In the genomic region with DNA sequence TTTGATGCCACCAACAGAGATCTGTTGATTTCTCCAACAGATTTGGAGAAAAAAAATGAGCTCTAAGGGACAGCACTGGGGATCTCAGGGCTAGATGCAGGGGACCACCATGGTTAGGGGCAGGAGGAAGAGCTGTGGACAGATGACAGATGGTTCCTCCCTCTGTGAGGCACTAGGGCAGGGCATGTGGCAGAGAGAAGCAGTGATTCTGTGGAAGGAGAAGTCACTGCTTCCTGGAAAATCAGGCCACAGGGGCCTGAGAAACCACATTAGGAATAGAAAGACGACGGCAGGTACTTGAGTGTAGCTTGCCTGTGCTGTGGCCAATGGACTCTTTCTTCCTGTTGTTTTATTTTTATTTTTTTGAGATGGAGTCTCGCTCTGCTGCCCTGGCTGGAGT, we compare ENCODE assay signal across 21 cellular contexts.
"Had no signal": no experiment of that assay in that cellular context is flagged by ENCODE, and none has a peak within 500 bp of the region (broad histone marks: within the 10 kb centered on the region; RNA-seq: fewer than 3 reads in every experiment).

No MANE protein-coding gene starts in this region.

- H3K4me1 ChIP-seq: heart left ventricle, pancreas, sigmoid colon had no signal

- H3K9me3 Mint-ChIP-seq: activated T-cell treated with anti-CD3 and anti-CD28 coated beads, Interleukin-2, amount 50 U/mL, for 72 hours; naive thymus-derived CD4-positive, alpha-beta T cell; stimulated activated memory B cell treated with anti-CD40 and anti-IgM and Interleukin-4, amounts not matched to agents 10 μg/mL and 1 μg/mL and 100 μg/mL, for 72 hours had no signal

- H3K4me3 ChIP-seq: coronary artery, heart left ventricle, pancreas, sigmoid colon, thoracic aorta had no signal

- H3K36me3 ChIP-seq: brain microvascular endothelial cell, heart left ventricle, pancreas, sigmoid colon, thoracic aorta, WERI-Rb-1 had no signal

- H3K27me3 Mint-ChIP-seq: stimulated activated memory B cell treated with anti-CD40 and anti-IgM and Interleukin-4, amounts not matched to agents 10 μg/mL and 1 μg/mL and 100 μg/mL, for 72 hours had no signal

- H3K4me3 Mint-ChIP-seq: activated T-cell treated with anti-CD3 and anti-CD28 coated beads, Interleukin-2, amount 50 U/mL, for 72 hours; naive thymus-derived CD4-positive, alpha-beta T cell; stimulated activated memory B cell treated with anti-CD40 and anti-IgM and Interleukin-4, amounts not matched to agents 10 μg/mL and 1 μg/mL and 100 μg/mL, for 72 hours had no signal

- H3K27ac ChIP-seq: brain microvascular endothelial cell, coronary artery, heart left ventricle, pancreas, sigmoid colon, thoracic aorta, WERI-Rb-1 had no signal

- H3K9me3 ChIP-seq: heart left ventricle, pancreas, sigmoid colon, thoracic aorta had no signal

- H3K27me3 ChIP-seq: brain microvascular endothelial cell, heart left ventricle, pancreas, sigmoid colon had no signal

- H3K27ac Mint-ChIP-seq: activated T-cell treated with anti-CD3 and anti-CD28 coated beads, Interleukin-2, amount 50 U/mL, for 72 hours; naive thymus-derived CD4-positive, alpha-beta T cell; stimulated activated memory B cell treated with anti-CD40 and anti-IgM and Interleukin-4, amounts not matched to agents 10 μg/mL and 1 μg/mL and 100 μg/mL, for 72 hours had no signal

- H3K36me3 Mint-ChIP-seq: naive thymus-derived CD4-positive, alpha-beta T cell; stimulated activated memory B cell treated with anti-CD40 and anti-IgM and Interleukin-4, amounts not matched to agents 10 μg/mL and 1 μg/mL and 100 μg/mL, for 72 hours had no signal

- DNase-seq: activated CD4-positive, alpha-beta T cell treated with anti-CD3 and anti-CD28 coated beads for 1 hour; activated CD8-positive, alpha-beta memory T cell treated with anti-CD3 and anti-CD28 coated beads for 24 hours; activated CD8-positive, alpha-beta memory T cell treated with anti-CD3 and anti-CD28 coated beads, Interleukin-2, amount 50 U/mL, for 48 hours; activated effector memory CD4-positive, alpha-beta T cell treated with anti-CD3 and anti-CD28 coated beads, Interleukin-2, amount 50 U/mL, for 16 hours; activated naive CD4-positive, alpha-beta T cell treated with anti-CD3 and anti-CD28 coated beads, Interleukin-2, amount 50 U/mL, for 16 hours; activated T-cell treated with anti-CD3 and anti-CD28 coated beads, Interleukin-2, amount 50 U/mL, for 72 hours; aorta; brain microvascular endothelial cell; central memory CD4-positive, alpha-beta T cell; erythroblast; heart left ventricle; left ventricle myocardium superior; mesendoderm; naive thymus-derived CD4-positive, alpha-beta T cell; pancreas; sigmoid colon; stimulated activated CD4-positive, alpha-beta T cell treated with anti-CD3 and anti-CD28 coated beads, Interleukin-4, amount 100 ng/mL, for 24 hours; WERI-Rb-1 had no signal
